In genomic region chr5:96875805-96876291, GRCh38 we compare ENCODE assay signal across 7 cellular contexts. TPM values are rescaled to one million over a fixed set of nuclear protein-coding genes. Genes with fewer than 3 reads are reported as not detected.
DNase-seq lines count a peak whose midpoint lies in the region; ATAC-seq and TF ChIP-seq lines count a peak whose summit lies in the region.

No MANE protein-coding gene starts in this region.

- H3K4me2 ChIP-seq in fibroblast of lung (ENCODE audit: extremely low read depth, insufficient read depth, low read length): peak overlapping the region; percentile 98

- H3K27ac ChIP-seq in fibroblast of lung (ENCODE audit: insufficient read depth, low read length) (peak overlapping the region; percentile 84), skeletal muscle tissue (ENCODE audit: low read depth, low read length) (peak overlapping the region; percentile 56)

- peak overlapping the region; percentile 97 for H2AFZ ChIP-seq in fibroblast of lung (ENCODE audit: low read length)

- ATAC-seq in GM18909 (IDR thresholded peaks at IDR 0.05; ENCODE audit: poor library complexity, unreplicated experiment) (peak; percentile 10), HG03571 (IDR thresholded peaks at IDR 0.05; ENCODE audit: unreplicated experiment) (peak; percentile 1), GM21619 (IDR thresholded peaks at IDR 0.05; ENCODE audit: unreplicated experiment) (no peak)

- H3K79me2 ChIP-seq in fibroblast of lung (ENCODE audit: control insufficient read depth, insufficient read depth, low read length): peaks cover 3% of the 10 kb centered on the region

- H3K9ac ChIP-seq in fibroblast of lung (ENCODE audit: insufficient read depth, low read length) (peak overlapping the region; percentile 27), skeletal muscle tissue (ENCODE audit: low read depth in 1 of 3, low read length in 3 of 3) (peak overlapping the region; percentile 56 to 80 (median 78))

- peaks cover 62% of the 10 kb centered on the region for H3K4me1 Mint-ChIP-seq in activated CD4-positive, alpha-beta T cell treated with anti-CD3 and anti-CD28 coated beads, Interleukin-2, amount 10 ng/mL, durations not matched to agents 24 days and 14 days

- DNase-seq in activated CD4-positive, alpha-beta T cell treated with anti-CD3 and anti-CD28 coated beads, Interleukin-2, amount 10 ng/mL, durations not matched to agents 24 days and 14 days: peak; percentile 82
- DNase-seq in fibroblast of lung (ENCODE audit: low read depth in 2 of 2): no peak
- no peak for DNase-seq in stimulated activated CD8-positive, alpha-beta memory T cell treated with anti-CD3 and anti-CD28 coated beads, Interleukin-4, amount 100 ng/mL, for 48 hours

- intact Hi-C loops in activated CD4-positive, alpha-beta T cell treated with anti-CD3 and anti-CD28 coated beads, Interleukin-2, amount 10 ng/mL, durations not matched to agents 24 days and 14 days (cut with micrococcal nuclease): loop anchor here (1.0 to 5.0 kb wide), 5 partner anchors 10 to 214 kb away; partner anchors contain the start of gene CAST

- H3K27me3 ChIP-seq in fibroblast of lung (ENCODE audit: control insufficient read depth, insufficient read depth, low read length) (no peaks in the 10 kb centered on the region), skeletal muscle tissue (ENCODE audit: control insufficient read depth in 3 of 3, insufficient read depth in 3 of 3, low read length in 3 of 3) (no peaks in the 10 kb centered on the region)

- peak overlapping the region; percentile 53 to 86 (median 66) for H3K4me3 ChIP-seq in fibroblast of lung (replicated peaks in 1 of 4; ENCODE audit: control extremely low read depth in 1 of 4, insufficient read depth in 1 of 4, low read depth in 3 of 4, low read length in 4 of 4)
- peak overlapping the region; percentile 78 to 91 (median 79) for H3K4me3 ChIP-seq in skeletal muscle tissue (ENCODE audit: low read length in 3 of 3)

- H3K9me3 ChIP-seq in fibroblast of lung (ENCODE audit: control insufficient read depth, insufficient read depth, low read depth, low read length): no peaks in the 10 kb centered on the region
- no peaks in the 10 kb centered on the region for H3K9me3 ChIP-seq in skeletal muscle tissue (ENCODE audit: control insufficient read depth in 3 of 3, low read length in 3 of 3)

- no peaks in the 10 kb centered on the region for H4K20me1 ChIP-seq in fibroblast of lung (ENCODE audit: control insufficient read depth, extremely low read depth, insufficient read depth, low read length)

- H3K27ac Mint-ChIP-seq in activated CD4-positive, alpha-beta T cell treated with anti-CD3 and anti-CD28 coated beads, Interleukin-2, amount 10 ng/mL, durations not matched to agents 24 days and 14 days: peak overlapping the region; percentile 98

- H3K9me3 Mint-ChIP-seq in activated CD4-positive, alpha-beta T cell treated with anti-CD3 and anti-CD28 coated beads, Interleukin-2, amount 10 ng/mL, durations not matched to agents 24 days and 14 days: no peaks in the 10 kb centered on the region

- no peak for TF ChIP-seq CTCF in fibroblast of lung (conservative IDR thresholded peaks at IDR 0.05 in 1 of 2, IDR thresholded peaks at IDR 0.05 in 1 of 2; ENCODE audit: low read depth in 1 of 2, low read length in 2 of 2)

- H3K36me3 Mint-ChIP-seq in activated CD4-positive, alpha-beta T cell treated with anti-CD3 and anti-CD28 coated beads, Interleukin-2, amount 10 ng/mL, durations not matched to agents 24 days and 14 days (ENCODE audit: low read depth): peaks cover 14% of the 10 kb centered on the region

- H3K36me3 ChIP-seq in fibroblast of lung (ENCODE audit: control insufficient read depth, insufficient read depth, low read length) (no peaks in the 10 kb centered on the region), skeletal muscle tissue (ENCODE audit: control insufficient read depth in 3 of 3, insufficient read depth in 3 of 3, low read length in 3 of 3) (peaks cover 0 to 4% (median 3%) of the 10 kb centered on the region in 3 donors)

- peaks cover 3% of the 10 kb centered on the region for H3K4me1 ChIP-seq in fibroblast of lung (ENCODE audit: control insufficient read depth, extremely low read depth, insufficient read depth, low read length)
- H3K4me1 ChIP-seq in skeletal muscle tissue (ENCODE audit: control insufficient read depth in 3 of 3, insufficient read depth in 3 of 3, low read length in 3 of 3): peaks cover 8 to 12% (median 10%) of the 10 kb centered on the region in 3 donors

- no peaks in the 10 kb centered on the region for H3K27me3 Mint-ChIP-seq in activated CD4-positive, alpha-beta T cell treated with anti-CD3 and anti-CD28 coated beads, Interleukin-2, amount 10 ng/mL, durations not matched to agents 24 days and 14 days

- H3K4me3 Mint-ChIP-seq in activated CD4-positive, alpha-beta T cell treated with anti-CD3 and anti-CD28 coated beads, Interleukin-2, amount 10 ng/mL, durations not matched to agents 24 days and 14 days: peak overlapping the region; percentile 96

RNA-seq across cellular contexts. Expression of gene ERAP2, which starts 0.5 kb away (rescaled TPM):
- 48.9 and 51.3 TPM in 2 replicates for total RNA-seq in activated CD4-positive, alpha-beta T cell treated with anti-CD3 and anti-CD28 coated beads, Interleukin-2, amount 10 ng/mL, durations not matched to agents 24 days and 14 days
- total RNA-seq in fibroblast of lung (66.0 and 180 TPM in 2 replicates), skeletal muscle tissue (20.9 TPM)
- polyA plus RNA-seq in fibroblast of lung: 56.7 and 70.9 TPM in 2 replicates
- polyA plus RNA-seq in fibroblast of lung (2012): 24.1 and 31.0 TPM in 2 replicates
- polyA minus RNA-seq in fibroblast of lung (ENCODE audit: low replicate concordance): 25.3 and 32.8 TPM in 2 replicates
